10 cellular contexts compared by ENCODE assay signal in the genomic region with DNA sequence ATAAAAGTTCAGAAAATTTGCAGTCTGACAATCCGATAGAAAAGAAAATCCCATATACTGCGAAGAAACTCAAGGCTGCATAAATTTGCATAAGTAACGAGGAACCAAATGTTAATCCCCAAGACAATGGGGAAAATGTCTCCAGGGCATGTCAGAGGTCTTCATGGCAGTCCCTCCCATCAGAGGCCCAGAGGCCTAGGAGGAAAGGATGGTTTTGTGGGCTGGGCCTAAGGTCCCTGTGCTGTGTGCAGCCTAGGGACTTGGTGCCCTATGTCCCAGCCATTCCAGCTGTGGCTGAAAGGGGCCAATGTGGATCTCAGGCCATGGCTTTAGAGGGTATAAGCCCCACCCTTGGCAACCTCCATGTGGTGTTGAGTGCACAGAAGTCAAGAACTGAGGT. TPM values are rescaled to one million over a fixed set of nuclear protein-coding genes. Genes with fewer than 3 reads are reported as not detected.
"Had no signal": no experiment of that assay in that cellular context is flagged by ENCODE, and none has a peak within 500 bp of the region (broad histone marks: within the 10 kb centered on the region; RNA-seq: fewer than 3 reads in every experiment).

No MANE protein-coding gene starts in this region.

- ATAC-seq: HepG2, K562 had no signal

- H3K4me3 ChIP-seq: K562 had no signal

- H3K4me2 ChIP-seq: KMS-11 had no signal

- H3K9ac ChIP-seq: KMS-11 had no signal

- DNase-seq: IMR-90, KBM-7, KG1 had no signal

- H3K27ac ChIP-seq: HL-60, KMS-11 had no signal

RNA-seq across cellular contexts. Expression of gene CCR4, which starts 21.3 kb away (rescaled TPM):
- total RNA-seq: HT-29, HT1080, IMR-90 had no signal
- polyA plus RNA-seq: IgD-negative memory B cell, IMR-90 had no signal
